ENCODE assay signal across 8 cellular contexts in genomic region chr2:85326406-85326945, GRCh38. TPM values are rescaled to one million over a fixed set of nuclear protein-coding genes. Genes with fewer than 3 reads are reported as not detected.
DNase-seq lines count a peak whose midpoint lies in the region; ATAC-seq and TF ChIP-seq lines count a peak whose summit lies in the region.

No MANE protein-coding gene starts in this region.

- intact Hi-C loops in lower lobe of right lung (cut with DNase I), result no loop called here

- DNase-seq in stimulated activated CD4-positive, alpha-beta T cell treated with anti-CD3 and anti-CD28 coated beads, Interleukin-12 subunit alpha, Interleukin-12 subunit beta, amount 100 ng/mL, for 48 hours (ENCODE audit: low read depth in 2 of 3, low spot score in 1 of 3), result peak in 2 of 3 donors; percentile 29 to 44
- no peak for DNase-seq in stimulated activated CD4-positive, alpha-beta T cell treated with anti-CD3 and anti-CD28 coated beads, Interleukin-12 subunit alpha, Interleukin-12 subunit beta, amount 100 ng/mL, for 4 hours
- DNase-seq in T-cell (peak in 26 of 34 experiments; percentile 13 to 53 (median 34)), lower lobe of right lung (no peak), suprapubic skin (ENCODE audit: low spot score in 2 of 2) (no peak), cerebellar nuclear complex (lab: John Stamatoyannopoulos, UW) (no peak)

- no peak for TF ChIP-seq CTCF in brain (conservative IDR thresholded peaks at IDR 0.05)
- no peak for TF ChIP-seq CTCF in lower lobe of right lung (IDR thresholded peaks at IDR 0.05)
- TF ChIP-seq CTCF in suprapubic skin (IDR thresholded peaks at IDR 0.05), result no peak

- H3K27ac Mint-ChIP-seq in T-cell, result peak overlapping the region; percentile 99 to 100
- peak overlapping the region; percentile 27 to 100 (median 98) for H3K27ac Mint-ChIP-seq in brain

- H3K4me1 Mint-ChIP-seq in T-cell, result peaks cover 49 to 75% (median 58%) of the 10 kb centered on the region in 3 donors
- peaks cover 73% of the 10 kb centered on the region for H3K4me1 Mint-ChIP-seq in brain

- WGBS in suprapubic skin, result 32% methylated on average over 16 of the region's 20 CpGs

- no peaks in the 10 kb centered on the region for H3K27me3 ChIP-seq in lower lobe of right lung (ENCODE audit: low read depth)
- no peaks in the 10 kb centered on the region for H3K27me3 ChIP-seq in suprapubic skin

- H3K9me3 Mint-ChIP-seq in T-cell (no peaks in the 10 kb centered on the region), brain (no peaks in the 10 kb centered on the region)

- no peaks in the 10 kb centered on the region for H3K9me3 ChIP-seq in lower lobe of right lung
- no peaks in the 10 kb centered on the region for H3K9me3 ChIP-seq in suprapubic skin

- H3K4me1 ChIP-seq in lower lobe of right lung (peaks cover 53% of the 10 kb centered on the region), suprapubic skin (peaks cover 60% of the 10 kb centered on the region)

- TF ChIP-seq POLR2A in suprapubic skin (IDR thresholded peaks at IDR 0.05), result no peak

- POLR2A ChIA-PET in T-cell (lab: Charles Lee), result interaction anchor here (0.6 to 2.0 kb wide), 3 partner anchors 28 to 261 kb away, joined by 3 to 8 read pairs (median 4); partner anchors contain the start of genes ELMOD3 (in 2 of the 2) and RETSAT (in 2 of the 2)

- H3K4me3 Mint-ChIP-seq in T-cell, result peak overlapping the region; percentile 94 to 99 (median 97)
- H3K4me3 Mint-ChIP-seq in brain, result peak overlapping the region; percentile 91 to 96 (median 94)

- H3K27me3 Mint-ChIP-seq in T-cell, result no peaks in the 10 kb centered on the region
- H3K27me3 Mint-ChIP-seq in brain, result peaks cover 15% of the 10 kb centered on the region

- H3K27ac ChIP-seq in lower lobe of right lung (peak overlapping the region; percentile 99), suprapubic skin (peak overlapping the region; percentile 99)

- H3K36me3 Mint-ChIP-seq in T-cell, result peaks cover 48% of the 10 kb centered on the region
- H3K36me3 Mint-ChIP-seq in brain, result peaks cover 62% of the 10 kb centered on the region

- H3K4me3 ChIP-seq in lower lobe of right lung, result peak overlapping the region; percentile 71
- H3K4me3 ChIP-seq in suprapubic skin, result peak overlapping the region; percentile 76

- CTCF ChIA-PET in T-cell (lab: Charles Lee), result interaction anchor here (0.5 to 1.4 kb wide), 7 partner anchors 10 to 225 kb away, joined by 3 to 8 read pairs (median 4); no protein-coding TSS in a partner anchor

- ATAC-seq in HG03280 (IDR thresholded peaks at IDR 0.05; ENCODE audit: unreplicated experiment), result peak; percentile 34
- peak; percentile 18 to 31 (median 28) for ATAC-seq in T-cell (replicated peaks in 1 of 4)
- peak; percentile 11 to 31 for ATAC-seq in lower lobe of right lung

- no peak for TF ChIP-seq EP300 in suprapubic skin (IDR thresholded peaks at IDR 0.05)

- H3K36me3 ChIP-seq in lower lobe of right lung (peaks cover 44% of the 10 kb centered on the region), suprapubic skin (peaks cover 32% of the 10 kb centered on the region)

RNA-seq across cellular contexts. Expression of gene TGOLN2, which starts 1.3 kb away (rescaled TPM):
- total RNA-seq in T-cell (100 to 1,000 TPM; 142 to 175 (median 161) TPM), lower lobe of right lung (171 TPM), suprapubic skin (100 to 1,000 TPM in 1 of 4 donors, 10 to 100 TPM in 3; 62.5 to 118 (median 72.0) TPM)
- polyA plus RNA-seq in brain (ENCODE audit: insufficient read depth, low read depth, low replicate concordance), result 80.0 TPM

RNA-seq across cellular contexts. Expression of gene RETSAT, which starts 27.9 kb away (rescaled TPM):
- total RNA-seq in T-cell, result 10 to 100 TPM; 24.2 to 36.3 (median 26.5) TPM
- polyA plus RNA-seq in brain (ENCODE audit: insufficient read depth, low read depth, low replicate concordance), result 33.3 TPM
- 55.5 TPM for total RNA-seq in lower lobe of right lung
- total RNA-seq in suprapubic skin, result 100 to 1,000 TPM in 3 of 4 donors, 10 to 100 TPM in 1; 92.4 to 126 (median 117) TPM

RNA-seq across cellular contexts. Expression of gene ELMOD3, which starts 28.1 kb away (rescaled TPM):
- total RNA-seq in T-cell, result 10 to 100 TPM; 18.8 to 30.9 (median 25.2) TPM
- polyA plus RNA-seq in brain (ENCODE audit: insufficient read depth, low read depth, low replicate concordance), result 14.6 TPM
- 19.6 TPM for total RNA-seq in lower lobe of right lung
- 10 to 100 TPM; 24.4 to 41.8 (median 30.0) TPM for total RNA-seq in suprapubic skin

Comparison
In these comparisons a context has a peak if more than half of its experiments do, and no peak if none do; other contexts are left out.
1. DNase-seq: peak in stimulated activated CD4-positive, alpha-beta T cell treated with anti-CD3 and anti-CD28 coated beads, Interleukin-12 subunit alpha, Interleukin-12 subunit beta, amount 100 ng/mL, for 48 hours (2 of 3) and T-cell (26 of 34); none in stimulated activated CD4-positive, alpha-beta T cell treated with anti-CD3 and anti-CD28 coated beads, Interleukin-12 subunit alpha, Interleukin-12 subunit beta, amount 100 ng/mL, for 4 hours (single experiment), lower lobe of right lung (single experiment), suprapubic skin (0 of 2) and cerebellar nuclear complex (0 of 2).
2. Peak in every context shown above with its lines, with median percentiles within 50 percentile points of each other: ATAC-seq.